In genomic region chr22:17972385-17973181, GRCh38 we compare ENCODE assay signal across 11 cellular contexts. TPM values are rescaled to one million over a fixed set of nuclear protein-coding genes. Genes with fewer than 3 reads are reported as not detected.
DNase-seq lines count a peak whose midpoint lies in the region; ATAC-seq, FAIRE-seq and TF ChIP-seq lines count a peak whose summit lies in the region.
"Had no signal": no experiment of that assay in that cellular context is flagged by ENCODE, and none has a peak within 500 bp of the region (broad histone marks: within the 10 kb centered on the region; RNA-seq: fewer than 3 reads in every experiment).

No MANE protein-coding gene starts in this region.

- TF ChIP-seq POLR2A in IMR-90 (IDR thresholded peaks at IDR 0.05; ENCODE audit: low read depth, low read length) (no peak), endothelial cell of umbilical vein (IDR thresholded peaks at IDR 0.05; ENCODE audit: low read depth, low read length) (no peak)

- H3K9ac ChIP-seq in IMR-90 (ENCODE audit: low read depth, low read length), result peak overlapping the region; percentile 39
- H3K9ac ChIP-seq in endothelial cell of umbilical vein (replicated peaks; ENCODE audit: extremely low read depth, insufficient read depth, low read length), result peak overlapping the region; percentile 7

- H3K27me3 ChIP-seq in A673 (replicated peaks; ENCODE audit: insufficient read depth, low read depth, low read length, poor library complexity) (no peaks in the 10 kb centered on the region), IMR-90 (ENCODE audit: control insufficient read depth, insufficient read depth, low read length) (no peaks in the 10 kb centered on the region), endothelial cell of umbilical vein (ENCODE audit: control insufficient read depth in 2 of 2, insufficient read depth in 2 of 2, low read length in 2 of 2) (no peaks in the 10 kb centered on the region)

- intact Hi-C loops in A673 (cut with micrococcal nuclease; ENCODE audit: unreplicated experiment), result no loop called here
- intact Hi-C loops in IMR-90 (cut with micrococcal nuclease), result loop anchor here (5.0 kb wide), 1 partner anchor 50 kb away; no protein-coding TSS in a partner anchor
- intact Hi-C loops in endothelial cell of umbilical vein (cut with micrococcal nuclease), result loop anchor here (1.0 kb wide), 1 partner anchor 61 kb away; no protein-coding TSS in a partner anchor

- dilution Hi-C loops in IMR-90 (cut with HindIII; ENCODE audit: low sequenced_read_pairs, unreplicated experiment), result no loop called here
- dilution Hi-C loops in endothelial cell of umbilical vein (cut with MboI; ENCODE audit: extremely low pct_ligation_motif_present, low sequenced_read_pairs), result no loop called here

- peaks cover 74% of the 10 kb centered on the region for H3K79me2 ChIP-seq in endothelial cell of umbilical vein (ENCODE audit: control insufficient read depth, insufficient read depth, low read length)

- H3K4me3 ChIP-seq in A673 (ENCODE audit: low read depth, low read length, poor library complexity, severe bottlenecking) (no peak overlapping the region), IMR-90 (ENCODE audit: insufficient read depth, low read depth, low read length) (no peak overlapping the region), endothelial cell of umbilical vein (replicated peaks in 1 of 3; ENCODE audit: insufficient read depth in 1 of 3, low read depth in 1 of 3, low read length in 3 of 3) (no peak overlapping the region)

- H3K18ac ChIP-seq in IMR-90 (ENCODE audit: low read depth, low read length), result peak overlapping the region; percentile 89

- H3K9me3 ChIP-seq in A673 (ENCODE audit: low read depth, low read length, poor library complexity, severe bottlenecking) (no peaks in the 10 kb centered on the region), IMR-90 (ENCODE audit: control insufficient read depth, insufficient read depth, low read length) (no peaks in the 10 kb centered on the region), endothelial cell of umbilical vein (replicated peaks; ENCODE audit: control insufficient read depth, insufficient read depth, low read length) (no peaks in the 10 kb centered on the region)

- H3K4me1 ChIP-seq in A673 (ENCODE audit: insufficient read depth, low read length, poor library complexity, severe bottlenecking), result peaks cover 22% of the 10 kb centered on the region
- H3K4me1 ChIP-seq in IMR-90 (ENCODE audit: control insufficient read depth, insufficient read depth, low read length), result peaks cover 41% of the 10 kb centered on the region
- peaks cover 31% of the 10 kb centered on the region for H3K4me1 ChIP-seq in endothelial cell of umbilical vein (ENCODE audit: control insufficient read depth, extremely low read depth, insufficient read depth, low read length)

- peak overlapping the region; percentile 92 for H3K14ac ChIP-seq in IMR-90 (replicated peaks; ENCODE audit: low read depth, low read length)

- H3K4me2 ChIP-seq in IMR-90 (ENCODE audit: low read depth, low read length), result peak overlapping the region; percentile 45
- peak overlapping the region; percentile 2 for H3K4me2 ChIP-seq in endothelial cell of umbilical vein (ENCODE audit: insufficient read depth, low read length)

- POLR2A ChIA-PET in A673 (lab: Charles Lee; ENCODE audit: low non-redundant PET), result no interaction called here
- POLR2A ChIA-PET in IMR-90 (lab: Charles Lee; ENCODE audit: unreplicated experiment), result no interaction called here
- POLR2A ChIA-PET in endothelial cell of umbilical vein (lab: Charles Lee), result no interaction called here

- H4K20me1 ChIP-seq in IMR-90 (ENCODE audit: insufficient read depth, low read length), result peaks cover 7% of the 10 kb centered on the region; the same call in 1 of the 2 replicates
- H4K20me1 ChIP-seq in endothelial cell of umbilical vein (replicated peaks; ENCODE audit: control insufficient read depth, extremely low read depth, insufficient read depth, low read length), result no peaks in the 10 kb centered on the region

- peak; percentile 76 for FAIRE-seq in endothelial cell of umbilical vein (lab: Jason Lieb, UNC)

- TF ChIP-seq RAD21 in IMR-90 (IDR thresholded peaks at IDR 0.05; ENCODE audit: low read length), result no peak

- peak overlapping the region; percentile 88 for H3K23ac ChIP-seq in IMR-90 (ENCODE audit: low read depth, low read length)

- peaks cover 18% of the 10 kb centered on the region for H3K36me3 Mint-ChIP-seq in memory B cell

- DNase-seq in A673 (ENCODE audit: low spot score) (peak; percentile 17), IMR-90 (peak; percentile 85), endothelial cell of umbilical vein (ENCODE audit: low read depth, low spot score) (peak; percentile 63), memory B cell (ENCODE audit: low spot score in 2 of 2) (no peak), ACHN (no peak), NCI-H1048 (lab: John Stamatoyannopoulos, UW) (no peak)
- DNase-seq in stimulated activated CD4-positive, alpha-beta T cell treated with anti-CD3 and anti-CD28 coated beads, Interleukin-4, amount 100 ng/mL, for 1 hour, result no peak
- DNase-seq: CD4-positive, CD25-positive, alpha-beta regulatory T cell; NCI-H1092; WERI-Rb-1 had no signal

- H3K36me3 ChIP-seq in A673 (ENCODE audit: insufficient read depth, low read length, poor library complexity, severe bottlenecking), result peaks cover 4% of the 10 kb centered on the region
- no peaks in the 10 kb centered on the region for H3K36me3 ChIP-seq in IMR-90 (ENCODE audit: control insufficient read depth, insufficient read depth, low read length)
- H3K36me3 ChIP-seq in endothelial cell of umbilical vein (ENCODE audit: control insufficient read depth in 2 of 2, extremely low read depth in 1 of 2, insufficient read depth in 2 of 2, low read length in 2 of 2), result no peaks in the 10 kb centered on the region
- H3K36me3 ChIP-seq: WERI-Rb-1 had no signal

- ATAC-seq in IMR-90 (ENCODE audit: low read depth) (peak; percentile 51), memory B cell (ENCODE audit: low read depth) (no peak), HG03097 (IDR thresholded peaks at IDR 0.05; ENCODE audit: low FRiP score, unreplicated experiment) (no peak)

- no TSS peak for BruUV-seq in A673 (replicated peaks; lab: Mats Ljungman, UMichigan)
- no TSS peak for BruUV-seq in IMR-90 (replicated peaks; lab: Mats Ljungman, UMichigan)
- BruUV-seq in endothelial cell of umbilical vein (replicated peaks; lab: Mats Ljungman, UMichigan), result no TSS peak

- H2BK120ac ChIP-seq in IMR-90 (ENCODE audit: low read depth, low read length), result peak overlapping the region; percentile 98

- peak overlapping the region; percentile 88 for H4K5ac ChIP-seq in IMR-90 (ENCODE audit: low read depth, low read length)

- H3K79me1 ChIP-seq in IMR-90 (ENCODE audit: low read depth in 1 of 2, low read length in 2 of 2), result peaks cover 45 to 86% of the 10 kb centered on the region in 2 experiments

- peak overlapping the region; percentile 91 for H2AK9ac ChIP-seq in IMR-90 (replicated peaks; ENCODE audit: low read depth, low read length, poor library complexity)

- H4K91ac ChIP-seq in IMR-90 (ENCODE audit: insufficient read depth, low read depth, low read length), result peak overlapping the region; percentile 100

- H3K56ac ChIP-seq in IMR-90 (ENCODE audit: extremely low read depth, insufficient read depth, low read length), result peak overlapping the region; percentile 33

- peak overlapping the region; percentile 94 for H2BK20ac ChIP-seq in IMR-90 (ENCODE audit: low read depth, low read length)

- peak overlapping the region; percentile 100 for H2AK5ac ChIP-seq in IMR-90 (ENCODE audit: low read depth, low read length)

- H3K27me3 Mint-ChIP-seq in memory B cell, result no peaks in the 10 kb centered on the region
- H3K27me3 Mint-ChIP-seq: CD4-positive, CD25-positive, alpha-beta regulatory T cell had no signal

- 100% methylated on average over 1 of the region's 16 CpGs; no CpG with 5 or more reads in 1 of the 2 experiments for WGBS in IMR-90 (ENCODE audit: extremely low coverage in 2 of 2, insufficient read length in 1 of 2), 2 experiments

- CTCF ChIA-PET in A673 (lab: Charles Lee), result no interaction called here
- CTCF ChIA-PET in IMR-90 (lab: Yijun Ruan, JAX), result no interaction called here
- CTCF ChIA-PET in endothelial cell of umbilical vein (lab: Charles Lee), result interaction anchor here (1.0 to 1.9 kb wide), 3 partner anchors 49 to 104 kb away, joined by 3 to 4 read pairs (median 4); no protein-coding TSS in a partner anchor

- peaks cover 1% of the 10 kb centered on the region for H3K9me3 Mint-ChIP-seq in memory B cell
- H3K9me3 Mint-ChIP-seq: CD4-positive, CD25-positive, alpha-beta regulatory T cell had no signal

- in situ Hi-C loops in IMR-90 (cut with MboI; ENCODE audit: low sequenced_read_pairs) (no loop called here), ACHN (cut with HindIII; ENCODE audit: low pct_ligation_motif_present, low pct_unique_long_range_greater_than_20kb, low sequenced_read_pairs) (no loop called here)

- H3K27ac ChIP-seq in A673 (ENCODE audit: low read depth, low read length, poor library complexity, severe bottlenecking) (peak overlapping the region; percentile 37), IMR-90 (ENCODE audit: insufficient read depth, low read length) (peak overlapping the region; percentile 88), endothelial cell of umbilical vein (ENCODE audit: insufficient read depth, low read depth, low read length) (peak overlapping the region; percentile 73)
- H3K27ac ChIP-seq: WERI-Rb-1 had no signal

- H3K4ac ChIP-seq in IMR-90 (ENCODE audit: low read depth, low read length), result peak overlapping the region; percentile 97

- peak overlapping the region; percentile 89 to 95 for H4K8ac ChIP-seq in IMR-90 (ENCODE audit: low read depth in 2 of 2, low read length in 2 of 2)

- peak overlapping the region; percentile 94 for H2BK5ac ChIP-seq in IMR-90 (ENCODE audit: low read depth, low read length, poor library complexity, severe bottlenecking)

- peak overlapping the region; percentile 79 for H2AFZ ChIP-seq in IMR-90 (replicated peaks; ENCODE audit: low read length, poor library complexity)
- no peak overlapping the region for H2AFZ ChIP-seq in endothelial cell of umbilical vein (ENCODE audit: low read depth, low read length)

- peak overlapping the region; percentile 97 for H2BK15ac ChIP-seq in IMR-90 (ENCODE audit: low read depth, low read length)

- H3K27ac Mint-ChIP-seq in memory B cell, result peak overlapping the region; percentile 22

- TF ChIP-seq CTCF in A673 (conservative IDR thresholded peaks at IDR 0.05; ENCODE audit: low read depth, low read length) (no peak), IMR-90 (conservative IDR thresholded peaks at IDR 0.05; ENCODE audit: low read depth, low read length) (no peak), endothelial cell of umbilical vein (IDR thresholded peaks at IDR 0.05; ENCODE audit: extremely low read depth in 1 of 2, insufficient read depth in 1 of 2, low read depth in 1 of 2, low read length in 2 of 2) (no peak)

- H3K4me1 Mint-ChIP-seq in memory B cell, result peaks cover 37% of the 10 kb centered on the region

- no peak overlapping the region for H3K4me3 Mint-ChIP-seq in memory B cell
- H3K4me3 Mint-ChIP-seq: CD4-positive, CD25-positive, alpha-beta regulatory T cell had no signal

- H3K9me1 ChIP-seq in IMR-90 (ENCODE audit: insufficient read depth, low read length), result peaks cover 39% of the 10 kb centered on the region
- H3K9me1 ChIP-seq in endothelial cell of umbilical vein (replicated peaks; ENCODE audit: control insufficient read depth, extremely low read depth, insufficient read depth, low read length), result no peaks in the 10 kb centered on the region

RNA-seq across cellular contexts. Expression of gene MICAL3, which starts 51.8 kb away (rescaled TPM):
- 63.6 and 63.8 TPM in 2 replicates for total RNA-seq in A673 (2021)
- 16.1 and 17.6 TPM in 2 replicates for total RNA-seq in IMR-90 (2012; rRNA removed)
- 26.8 and 30.0 TPM in 2 replicates for polyA plus RNA-seq in IMR-90 (2012; rRNA removed)
- 10.9 and 13.3 TPM in 2 replicates for polyA plus RNA-seq in IMR-90 (2012; cell fraction: cytosol; rRNA removed)
- 92.0 and 112 TPM in 2 replicates for polyA plus RNA-seq in IMR-90 (2012; cell fraction: nucleus; rRNA removed; ENCODE audit: low replicate concordance)
- total RNA-seq in endothelial cell of umbilical vein, result 63.4 and 63.7 TPM in 2 replicates
- polyA plus RNA-seq in endothelial cell of umbilical vein, result 11.7 and 14.5 TPM in 2 replicates
- 12.0 and 13.6 TPM in 2 replicates for polyA plus RNA-seq in endothelial cell of umbilical vein (2011; cell fraction: cytosol; rRNA removed)
- polyA plus RNA-seq in endothelial cell of umbilical vein (2011; cell fraction: nucleus; rRNA removed), result 129 and 133 TPM in 2 replicates
- 29.6 and 31.0 TPM in 2 replicates for polyA plus RNA-seq in endothelial cell of umbilical vein (2012)
- 35.7 and 65.4 TPM in 2 replicates for polyA minus RNA-seq in endothelial cell of umbilical vein
- 10.4 TPM for polyA minus RNA-seq in endothelial cell of umbilical vein (2011; cell fraction: cytosol; rRNA and poly(A)+ RNA removed)
- polyA minus RNA-seq in endothelial cell of umbilical vein (2011; cell fraction: nucleus; rRNA and poly(A)+ RNA removed), result 69.6 and 76.0 TPM in 2 replicates

Comparison
In these comparisons a context has a peak if more than half of its experiments do, and no peak if none do; other contexts are left out.
1. DNase-seq: peak in A673 (single experiment), IMR-90 (single experiment) and endothelial cell of umbilical vein (single experiment); none in memory B cell (0 of 2), stimulated activated CD4-positive, alpha-beta T cell treated with anti-CD3 and anti-CD28 coated beads, Interleukin-4, amount 100 ng/mL, for 1 hour (single experiment), ACHN (single experiment) and NCI-H1048 (single experiment).
2. H3K27ac ChIP-seq: peak in every context shown above with its lines; median percentile 88 in IMR-90; 73 in endothelial cell of umbilical vein; 37 in A673.